Comparison of ENCODE assay signal across 20 cellular contexts in genomic region chrX:72358313-72358712, GRCh38. TPM values are rescaled to one million over a fixed set of nuclear protein-coding genes. Genes with fewer than 3 reads are reported as not detected.
DNase-seq lines count a peak whose midpoint lies in the region; ATAC-seq and TF ChIP-seq lines count a peak whose summit lies in the region.
"Had no signal": no experiment of that assay in that cellular context is flagged by ENCODE, and none has a peak within 500 bp of the region (broad histone marks: within the 10 kb centered on the region; RNA-seq: fewer than 3 reads in every experiment).

No MANE protein-coding gene starts in this region.

- no peak for ATAC-seq in GM21367 (IDR thresholded peaks at IDR 0.05; ENCODE audit: unreplicated experiment)
- ATAC-seq: esophagus mucosa, mucosa of descending colon, sciatic nerve, T-cell had no signal

- H3K4me2 ChIP-seq in GM23248 (ENCODE audit: unreplicated experiment) = no peak overlapping the region
- H3K4me2 ChIP-seq in osteoblast (ENCODE audit: insufficient read depth, low read length) = no peak overlapping the region

- H3K27me3 ChIP-seq in GM23248 (replicated peaks; ENCODE audit: insufficient read depth) (no peaks in the 10 kb centered on the region), osteoblast (ENCODE audit: insufficient read depth, low read length) (peaks cover 36% of the 10 kb centered on the region)
- H3K27me3 ChIP-seq: Peyer's patch had no signal

- H3K9me3 Mint-ChIP-seq in activated T-helper 2 cell treated with anti-CD3 and anti-CD28 coated beads, Interferon-gamma antibody, Interleukin-2, Interleukin-4, amounts not matched to agents 10 μg/mL and 5 μg/mL and 100 μg/mL, durations not matched to agents 14 hours and 24 hours and 36 hours = no peaks in the 10 kb centered on the region
- H3K9me3 Mint-ChIP-seq: T-cell had no signal

- H3K4me3 ChIP-seq in GM23248 (no peak overlapping the region), choroid plexus epithelial cell (ENCODE audit: low read depth, low read length) (no peak overlapping the region), osteoblast (ENCODE audit: insufficient read depth, low read length) (no peak overlapping the region)
- H3K4me3 ChIP-seq: dorsolateral prefrontal cortex, mucosa of descending colon, Peyer's patch had no signal

- WGBS in GM23248 (ENCODE audit: low coverage in 1 of 2, low lambda C conversion rate in 2 of 2, missing lambda C conversion rate in 2 of 2), 2 experiments = 48 to 57% methylated on average over 4 of the region's 4 CpGs

- peaks cover 9% of the 10 kb centered on the region; the same call in 1 of the 2 replicates for H3K4me1 ChIP-seq in GM23248 (ENCODE audit: insufficient read depth)
- peaks cover 3% of the 10 kb centered on the region for H3K4me1 ChIP-seq in osteoblast (ENCODE audit: insufficient read depth, low read length)
- H3K4me1 ChIP-seq: Peyer's patch had no signal

- H3K36me3 ChIP-seq in GM23248 (ENCODE audit: low read depth) (no peaks in the 10 kb centered on the region), osteoblast (ENCODE audit: insufficient read depth, low read length) (no peaks in the 10 kb centered on the region)
- H3K36me3 ChIP-seq: Peyer's patch had no signal

- in situ Hi-C loops in GM23248 (cut with MboI) = no loop called here

- H4K20me1 ChIP-seq in GM23248 (ENCODE audit: insufficient read depth) (no peaks in the 10 kb centered on the region), osteoblast (ENCODE audit: insufficient read depth, low read length) (no peaks in the 10 kb centered on the region)

- H3K27ac Mint-ChIP-seq in activated T-helper 2 cell treated with anti-CD3 and anti-CD28 coated beads, Interferon-gamma antibody, Interleukin-2, Interleukin-4, amounts not matched to agents 10 μg/mL and 5 μg/mL and 100 μg/mL, durations not matched to agents 14 hours and 24 hours and 36 hours = no peak overlapping the region
- H3K27ac Mint-ChIP-seq: T-cell had no signal

- H3F3A ChIP-seq in GM23248 (ENCODE audit: insufficient read depth) = no peaks in the 10 kb centered on the region

- TF ChIP-seq CTCF in choroid plexus epithelial cell (conservative IDR thresholded peaks at IDR 0.05; ENCODE audit: low read depth, low read length) (no peak), osteoblast (IDR thresholded peaks at IDR 0.05; ENCODE audit: extremely low read depth, low read depth, low read length) (no peak)

- H2AFZ ChIP-seq in GM23248 (no peak overlapping the region), osteoblast (ENCODE audit: low read length) (no peak overlapping the region)

- H3K9me3 ChIP-seq in GM23248 (ENCODE audit: low read depth) = no peaks in the 10 kb centered on the region
- no peaks in the 10 kb centered on the region for H3K9me3 ChIP-seq in osteoblast (ENCODE audit: low read depth, low read length)
- H3K9me3 ChIP-seq: mucosa of descending colon, Peyer's patch had no signal

- H3K9ac ChIP-seq in GM23248 = no peak overlapping the region

- no peak overlapping the region for H3K4me3 Mint-ChIP-seq in activated T-helper 2 cell treated with anti-CD3 and anti-CD28 coated beads, Interferon-gamma antibody, Interleukin-2, Interleukin-4, amounts not matched to agents 10 μg/mL and 5 μg/mL and 100 μg/mL, durations not matched to agents 14 hours and 24 hours and 36 hours (ENCODE audit: low read depth)
- H3K4me3 Mint-ChIP-seq: T-cell had no signal

- H3K36me3 Mint-ChIP-seq in activated T-helper 2 cell treated with anti-CD3 and anti-CD28 coated beads, Interferon-gamma antibody, Interleukin-2, Interleukin-4, amounts not matched to agents 10 μg/mL and 5 μg/mL and 100 μg/mL, durations not matched to agents 14 hours and 24 hours and 36 hours (ENCODE audit: low read depth) = no peaks in the 10 kb centered on the region

- intact Hi-C loops in activated T-helper 2 cell treated with anti-CD3 and anti-CD28 coated beads, Interferon-gamma antibody, Interleukin-2, Interleukin-4, amounts not matched to agents 10 μg/mL and 5 μg/mL and 100 μg/mL, durations not matched to agents 14 hours and 24 hours and 36 hours (cut with micrococcal nuclease) = no loop called here

- H3K79me2 ChIP-seq in GM23248 (ENCODE audit: insufficient read depth) = no peaks in the 10 kb centered on the region
- no peaks in the 10 kb centered on the region for H3K79me2 ChIP-seq in osteoblast (ENCODE audit: insufficient read depth, low read length)

- no peaks in the 10 kb centered on the region for H3K9me2 ChIP-seq in GM23248 (ENCODE audit: insufficient read depth)

- DNase-seq in GM23248 (peak; percentile 62), RKO (ENCODE audit: low spot score) (peak; percentile 57), choroid plexus epithelial cell (ENCODE audit: low read depth) (peak; percentile 18), osteoblast (ENCODE audit: insufficient read length, low spot score, missing footprints) (peak; percentile 83), activated gamma-delta T cell (lab: John Stamatoyannopoulos, UW) (no peak), NCI-H2171 treated with DMSO at 0.1 percent for 48 hours (lab: John Stamatoyannopoulos, UW) (no peak)
- no peak for DNase-seq in activated T-helper 2 cell treated with anti-CD3 and anti-CD28 coated beads, Interferon-gamma antibody, Interleukin-2, Interleukin-4, amounts not matched to agents 10 μg/mL and 5 μg/mL and 100 μg/mL, durations not matched to agents 14 hours and 24 hours and 36 hours (ENCODE audit: low spot score)
- DNase-seq: activated gamma-delta T cell treated with Interleukin-2 at 50 U/mL for 16 hours; dorsolateral prefrontal cortex; hypothalamus; KBM-7; mucosa of descending colon; NCI-H1105; NCI-H774; Peyer's patch; stimulated activated CD4-positive, alpha-beta T cell treated with anti-CD3 and anti-CD28 coated beads, Interleukin-2, amount 100 ng/mL, for 24 hours; T-cell had no signal

- H3K4me1 Mint-ChIP-seq in activated T-helper 2 cell treated with anti-CD3 and anti-CD28 coated beads, Interferon-gamma antibody, Interleukin-2, Interleukin-4, amounts not matched to agents 10 μg/mL and 5 μg/mL and 100 μg/mL, durations not matched to agents 14 hours and 24 hours and 36 hours (ENCODE audit: low read depth) = no peaks in the 10 kb centered on the region
- H3K4me1 Mint-ChIP-seq: T-cell had no signal

- H3K27ac ChIP-seq in GM23248 (no peak overlapping the region), osteoblast (ENCODE audit: low read depth, low read length) (no peak overlapping the region)
- H3K27ac ChIP-seq: dorsolateral prefrontal cortex, Peyer's patch had no signal

- H3K27me3 Mint-ChIP-seq in activated T-helper 2 cell treated with anti-CD3 and anti-CD28 coated beads, Interferon-gamma antibody, Interleukin-2, Interleukin-4, amounts not matched to agents 10 μg/mL and 5 μg/mL and 100 μg/mL, durations not matched to agents 14 hours and 24 hours and 36 hours (ENCODE audit: low read depth) = no peaks in the 10 kb centered on the region

RNA-seq across cellular contexts. Expression of gene CITED1, which starts 52.6 kb away (rescaled TPM):
- total RNA-seq in GM23248 (2014; rRNA removed; shearing (Covaris generic)) = not detected in 2 replicates
- 0.25 TPM in 1 of 2 replicates, not detected in the other for polyA plus RNA-seq in GM23248 (2016; fragmentation: Nextera tagmentation; extraction: Ambion mirVana)
- not detected in 2 replicates for total RNA-seq in osteoblast
- not detected in 2 replicates for total RNA-seq in activated T-helper 2 cell treated with anti-CD3 and anti-CD28 coated beads, Interferon-gamma antibody, Interleukin-2, Interleukin-4, amounts not matched to agents 10 μg/mL and 5 μg/mL and 100 μg/mL, durations not matched to agents 14 hours and 24 hours and 36 hours
- total RNA-seq: esophagus mucosa, Peyer's patch, T-cell had no signal

Comparison
In these comparisons a context has a peak if more than half of its experiments do, and no peak if none do; other contexts are left out.
1. DNase-seq: peak in GM23248 (single experiment), RKO (single experiment), choroid plexus epithelial cell (single experiment) and osteoblast (single experiment); none in activated gamma-delta T cell (single experiment), NCI-H2171 treated with DMSO at 0.1 percent for 48 hours (single experiment) and activated T-helper 2 cell treated with anti-CD3 and anti-CD28 coated beads, Interferon-gamma antibody, Interleukin-2, Interleukin-4, amounts not matched to agents 10 μg/mL and 5 μg/mL and 100 μg/mL, durations not matched to agents 14 hours and 24 hours and 36 hours (single experiment).